In genomic region chr11:67370351-67371076, GRCh38 we compare ENCODE assay signal across 10 cellular contexts. TPM values are rescaled to one million over a fixed set of nuclear protein-coding genes. Genes with fewer than 3 reads are reported as not detected.
DNase-seq lines count a peak whose midpoint lies in the region; ATAC-seq and TF ChIP-seq lines count a peak whose summit lies in the region.
"Had no signal": no experiment of that assay in that cellular context is flagged by ENCODE, and none has a peak within 500 bp of the region (broad histone marks: within the 10 kb centered on the region; RNA-seq: fewer than 3 reads in every experiment).

No MANE protein-coding gene starts in this region.

- H3K4me3 ChIP-seq in IMR-90 (ENCODE audit: insufficient read depth, low read depth, low read length): no peak overlapping the region; the same call in 1 of the 2 replicates

- TF ChIP-seq CTCF in AG09319 (IDR thresholded peaks at IDR 0.05; ENCODE audit: low read depth, low read length) (no peak), IMR-90 (conservative IDR thresholded peaks at IDR 0.05; ENCODE audit: low read depth, low read length) (no peak), nephron progenitor cell (IDR thresholded peaks at IDR 0.05) (no peak)

- no peaks in the 10 kb centered on the region for H3K9me3 Mint-ChIP-seq in effector memory CD8-positive, alpha-beta T cell
- H3K9me3 Mint-ChIP-seq in nephron progenitor cell: no peaks in the 10 kb centered on the region

- H3K36me3 Mint-ChIP-seq in effector memory CD8-positive, alpha-beta T cell (ENCODE audit: insufficient read depth): peaks cover 45% of the 10 kb centered on the region
- no peaks in the 10 kb centered on the region for H3K36me3 Mint-ChIP-seq in nephron progenitor cell (ENCODE audit: low read depth)

- peak overlapping the region; percentile 83 for H2BK120ac ChIP-seq in IMR-90 (ENCODE audit: low read depth, low read length)

- intact Hi-C loops in IMR-90 (cut with micrococcal nuclease): loop anchor here (2.0 kb wide), 1 partner anchor 14 kb away; no protein-coding TSS in a partner anchor

- no peaks in the 10 kb centered on the region for H3K9me3 ChIP-seq in IMR-90 (ENCODE audit: control insufficient read depth, insufficient read depth, low read length)

- CTCF ChIA-PET in IMR-90 (lab: Yijun Ruan, JAX): interaction anchor here (0.6 to 2.3 kb wide), 6 partner anchors 10 to 25 kb away, joined by 3 to 15 read pairs (median 8); partner anchors contain the start of gene POLD4

- H3K9me1 ChIP-seq in IMR-90 (ENCODE audit: insufficient read depth, low read length): peaks cover 43% of the 10 kb centered on the region

- H4K91ac ChIP-seq in IMR-90 (ENCODE audit: insufficient read depth, low read depth, low read length): peak overlapping the region; percentile 88

- POLR2A ChIA-PET in IMR-90 (lab: Charles Lee; ENCODE audit: unreplicated experiment): interaction anchor here (1.2 kb wide), 2 partner anchors 17 to 25 kb away, joined by 3 read pairs; partner anchors contain the start of gene POLD4

- ATAC-seq in IMR-90 (ENCODE audit: low read depth) (peak; percentile 6; the same call in 1 of the 2 replicates), HG03342 (IDR thresholded peaks at IDR 0.05; ENCODE audit: unreplicated experiment) (no peak), GM19452 (IDR thresholded peaks at IDR 0.05; ENCODE audit: unreplicated experiment) (no peak)
- ATAC-seq in effector memory CD8-positive, alpha-beta T cell (replicated peaks): no peak

- peak overlapping the region; percentile 89 for H3K14ac ChIP-seq in IMR-90 (replicated peaks; ENCODE audit: low read depth, low read length)

- peak overlapping the region; percentile 44; the same call in 1 of the 2 replicates for H2BK20ac ChIP-seq in IMR-90 (ENCODE audit: low read depth, low read length)

- H2AK9ac ChIP-seq in IMR-90 (replicated peaks; ENCODE audit: low read depth, low read length, poor library complexity): peak overlapping the region; percentile 81

- peaks cover 5 to 64% of the 10 kb centered on the region in 2 experiments; a peak in 3 of 4 replicates for H3K79me1 ChIP-seq in IMR-90 (ENCODE audit: low read depth in 1 of 2, low read length in 2 of 2)

- peak overlapping the region; percentile 71 for H3K4me2 ChIP-seq in IMR-90 (ENCODE audit: low read depth, low read length)

- peak overlapping the region; percentile 82 for H3K27ac ChIP-seq in IMR-90 (ENCODE audit: insufficient read depth, low read length)

- H2BK5ac ChIP-seq in IMR-90 (ENCODE audit: low read depth, low read length, poor library complexity, severe bottlenecking): peak overlapping the region; percentile 77

- peaks cover 61% of the 10 kb centered on the region for H3K4me1 ChIP-seq in IMR-90 (ENCODE audit: control insufficient read depth, insufficient read depth, low read length)

- H3K9ac ChIP-seq in IMR-90 (ENCODE audit: low read depth, low read length): peak overlapping the region; percentile 73

- 0% methylated on average over 2 of the region's 14 CpGs; no CpG with 5 or more reads in 1 of the 2 experiments for WGBS in IMR-90 (ENCODE audit: extremely low coverage in 2 of 2, insufficient read length in 1 of 2), 2 experiments

- peaks cover 9% of the 10 kb centered on the region; the same call in 1 of the 2 replicates for H3K36me3 ChIP-seq in IMR-90 (ENCODE audit: control insufficient read depth, insufficient read depth, low read length)

- peak overlapping the region; percentile 82 to 86 for H3K27ac Mint-ChIP-seq in effector memory CD8-positive, alpha-beta T cell
- peak overlapping the region; percentile 4 for H3K27ac Mint-ChIP-seq in nephron progenitor cell

- no peaks in the 10 kb centered on the region for H3K27me3 Mint-ChIP-seq in effector memory CD8-positive, alpha-beta T cell
- peaks cover 2% of the 10 kb centered on the region for H3K27me3 Mint-ChIP-seq in nephron progenitor cell (ENCODE audit: low read depth, poor library complexity)

- BruUV-seq in IMR-90 (replicated peaks; lab: Mats Ljungman, UMichigan): no TSS peak

- peak overlapping the region; percentile 99 for H3K23ac ChIP-seq in IMR-90 (ENCODE audit: low read depth, low read length)

- peak overlapping the region; percentile 1 for H4K5ac ChIP-seq in IMR-90 (ENCODE audit: low read depth, low read length)

- TF ChIP-seq POLR2A in IMR-90 (IDR thresholded peaks at IDR 0.05; ENCODE audit: low read depth, low read length): no peak

- dilution Hi-C loops in IMR-90 (cut with HindIII; ENCODE audit: low sequenced_read_pairs, unreplicated experiment): no loop called here

- H3K18ac ChIP-seq in IMR-90 (ENCODE audit: low read depth, low read length): peak overlapping the region; percentile 58

- H2AK5ac ChIP-seq in IMR-90 (ENCODE audit: low read depth, low read length): peak overlapping the region; percentile 98

- TF ChIP-seq RAD21 in IMR-90 (IDR thresholded peaks at IDR 0.05; ENCODE audit: low read length): no peak

- H2AFZ ChIP-seq in IMR-90 (replicated peaks; ENCODE audit: low read length, poor library complexity): peak overlapping the region; percentile 29

- peaks cover 60% of the 10 kb centered on the region for H4K20me1 ChIP-seq in IMR-90 (ENCODE audit: insufficient read depth, low read length)

- H3K56ac ChIP-seq in IMR-90 (ENCODE audit: extremely low read depth, insufficient read depth, low read length): 0 out of 2 replicates have a peak overlapping the region, but pooled peaks have one; percentile 6

- peak overlapping the region; percentile 82 to 89 for H3K4me3 Mint-ChIP-seq in effector memory CD8-positive, alpha-beta T cell
- H3K4me3 Mint-ChIP-seq in nephron progenitor cell: peak overlapping the region; percentile 53

- DNase-seq in AG09319 (ENCODE audit: extremely low read depth, low read depth) (peak; percentile 77), IMR-90 (peak; percentile 87), nephron progenitor cell (peak; percentile 45), MV-4-11 (lab: John Stamatoyannopoulos, UW) (no peak)
- no peak for DNase-seq in effector memory CD8-positive, alpha-beta T cell
- no peak for DNase-seq in stimulated activated CD4-positive, alpha-beta T cell treated with anti-CD3 and anti-CD28 coated beads, Interleukin-1b, Interleukin-23, amount 100 ng/mL, for 48 hours
- DNase-seq: activated CD4-positive, alpha-beta T cell treated with anti-CD3 and anti-CD28 coated beads, Interleukin-2, amount 50 U/mL, for 4 hours; NK-92 treated with Interleukin-12 subunit alpha and Interleukin-12 subunit beta, amount 100 ng/mL, for 24 hours had no signal

- no peaks in the 10 kb centered on the region for H3K27me3 ChIP-seq in IMR-90 (ENCODE audit: control insufficient read depth, insufficient read depth, low read length)

- in situ Hi-C loops in IMR-90 (cut with MboI; ENCODE audit: low sequenced_read_pairs): no loop called here

- H3K4ac ChIP-seq in IMR-90 (ENCODE audit: low read depth, low read length): peak overlapping the region; percentile 92

- H2BK15ac ChIP-seq in IMR-90 (ENCODE audit: low read depth, low read length): peak overlapping the region; percentile 36; the same call in 1 of the 3 replicates

- H3K4me1 Mint-ChIP-seq in effector memory CD8-positive, alpha-beta T cell (ENCODE audit: low read depth in 2 of 2): peaks cover 64 to 77% of the 10 kb centered on the region in 2 donors
- H3K4me1 Mint-ChIP-seq in nephron progenitor cell: peaks cover 79% of the 10 kb centered on the region

- peak overlapping the region; percentile 24 to 78; a peak in 3 of 4 replicates for H4K8ac ChIP-seq in IMR-90 (ENCODE audit: low read depth in 2 of 2, low read length in 2 of 2)

TF ChIP-seq in IMR-90, 13 proteins besides CTCF, POLR2A, EP300 and RAD21 (continues in another document):
- TF ChIP-seq FOS (IDR thresholded peaks at IDR 0.05; ENCODE audit: low read depth, low read length) (no peak), MAZ (IDR thresholded peaks at IDR 0.05; ENCODE audit: borderline replicate concordance, low read depth, low read length) (peak; percentile 75; the same call in 1 of the 2 replicates), RFX5 (IDR thresholded peaks at IDR 0.05; ENCODE audit: low read depth, low read length) (no peak), USF2 (IDR thresholded peaks at IDR 0.05; ENCODE audit: low read depth, low read length) (peak; percentile 72)

RNA-seq across cellular contexts. Expression of gene CLCF1, which starts 2.9 kb away (rescaled TPM):
- 5.0 and 5.6 TPM in 2 replicates for total RNA-seq in IMR-90 (2012; rRNA removed)
- polyA plus RNA-seq in IMR-90 (2012; rRNA removed): 27.8 and 34.4 TPM in 2 replicates
- polyA plus RNA-seq in IMR-90 (2012; cell fraction: cytosol; rRNA removed): 20.6 and 36.3 TPM in 2 replicates
- 61.2 and 132 TPM in 2 replicates for polyA plus RNA-seq in IMR-90 (2012; cell fraction: nucleus; rRNA removed; ENCODE audit: low replicate concordance)

RNA-seq across cellular contexts. Expression of gene POLD4, which starts 17.2 kb away (rescaled TPM):
- 40.8 and 46.4 TPM in 2 replicates for total RNA-seq in IMR-90 (2012; rRNA removed)
- polyA plus RNA-seq in IMR-90 (2012; rRNA removed): 133 and 152 TPM in 2 replicates
- polyA plus RNA-seq in IMR-90 (2012; cell fraction: cytosol; rRNA removed): 252 and 358 TPM in 2 replicates
- polyA plus RNA-seq in IMR-90 (2012; cell fraction: nucleus; rRNA removed; ENCODE audit: low replicate concordance): 170 and 292 TPM in 2 replicates

RNA-seq across cellular contexts. Expression of gene RAD9A, which starts 21.3 kb away (rescaled TPM):
- 1.9 and 2.0 TPM in 2 replicates for total RNA-seq in IMR-90 (2012; rRNA removed)
- polyA plus RNA-seq in IMR-90 (2012; rRNA removed): 10.3 and 12.6 TPM in 2 replicates
- polyA plus RNA-seq in IMR-90 (2012; cell fraction: cytosol; rRNA removed): 8.4 and 12.7 TPM in 2 replicates
- polyA plus RNA-seq in IMR-90 (2012; cell fraction: nucleus; rRNA removed; ENCODE audit: low replicate concordance): 53.4 and 98.2 TPM in 2 replicates

RNA-seq across cellular contexts. Expression of gene PPP1CA, which starts 31.1 kb away (rescaled TPM):
- total RNA-seq in IMR-90 (2012; rRNA removed): 294 and 313 TPM in 2 replicates
- 228 and 260 TPM in 2 replicates for polyA plus RNA-seq in IMR-90 (2012; rRNA removed)
- polyA plus RNA-seq in IMR-90 (2012; cell fraction: cytosol; rRNA removed): 268 and 304 TPM in 2 replicates
- polyA plus RNA-seq in IMR-90 (2012; cell fraction: nucleus; rRNA removed; ENCODE audit: low replicate concordance): 122 and 203 TPM in 2 replicates

RNA-seq across cellular contexts. Expression of gene TBC1D10C, which starts 33.4 kb away (rescaled TPM):
- total RNA-seq in IMR-90 (2012; rRNA removed): under 0.01 and 0.18 TPM in 2 replicates
- 0.07 and 0.11 TPM in 2 replicates for polyA plus RNA-seq in IMR-90 (2012; rRNA removed)
- 0.09 and 0.12 TPM in 2 replicates for polyA plus RNA-seq in IMR-90 (2012; cell fraction: cytosol; rRNA removed)
- 0.44 and 0.94 TPM in 2 replicates for polyA plus RNA-seq in IMR-90 (2012; cell fraction: nucleus; rRNA removed; ENCODE audit: low replicate concordance)

Comparison
In these comparisons a context has a peak if more than half of its experiments do, and no peak if none do; other contexts are left out.
1. DNase-seq: peak in AG09319 (single experiment), IMR-90 (single experiment) and nephron progenitor cell (single experiment); none in effector memory CD8-positive, alpha-beta T cell (0 of 3), stimulated activated CD4-positive, alpha-beta T cell treated with anti-CD3 and anti-CD28 coated beads, Interleukin-1b, Interleukin-23, amount 100 ng/mL, for 48 hours (single experiment) and MV-4-11 (single experiment).